ENCODE assay signal across 10 cellular contexts in the genomic region with DNA sequence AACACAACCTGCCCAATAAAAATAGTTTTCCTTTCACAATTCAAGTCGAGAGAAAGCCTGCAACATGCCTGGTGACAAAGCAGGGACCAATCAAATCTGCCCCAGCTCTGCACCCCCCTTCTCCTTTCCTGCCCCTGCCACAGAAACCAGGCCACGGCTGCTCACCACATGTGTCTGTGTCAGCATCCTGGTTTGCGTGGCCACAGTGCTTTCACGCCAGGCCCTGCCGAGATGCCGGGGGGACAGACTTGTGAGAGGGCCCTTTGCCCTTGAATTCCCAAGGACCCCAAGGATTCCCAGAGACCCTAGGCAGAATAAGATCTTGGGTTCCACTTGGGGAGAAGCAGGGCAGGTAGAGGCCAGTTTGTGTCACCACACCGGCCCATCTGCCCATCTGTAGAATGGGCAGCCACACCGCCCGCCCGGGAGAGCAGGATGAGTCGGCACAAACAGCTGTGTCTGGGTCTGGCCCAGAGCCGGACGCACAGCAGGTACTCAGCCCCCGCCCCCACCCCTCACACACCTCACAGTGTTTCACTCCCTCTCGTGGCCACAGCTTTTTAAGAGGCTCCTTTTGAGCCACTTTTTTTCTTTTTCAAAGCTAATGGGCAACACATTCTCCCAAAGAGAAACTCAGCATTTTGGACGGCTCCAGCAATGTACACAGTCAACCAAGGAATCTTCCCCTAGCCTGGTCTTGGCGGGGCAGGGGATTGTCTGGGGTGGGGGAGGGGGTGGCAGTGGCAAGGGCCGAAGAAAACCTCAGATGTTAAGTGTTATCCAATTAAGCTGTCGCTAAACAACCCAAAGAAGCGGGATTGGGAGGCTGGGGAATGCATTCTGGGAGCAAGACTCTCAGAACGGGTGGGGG. TPM values are rescaled to one million over a fixed set of nuclear protein-coding genes. Genes with fewer than 3 reads are reported as not detected.
DNase-seq lines count a peak whose midpoint lies in the region; ATAC-seq and TF ChIP-seq lines count a peak whose summit lies in the region.
"Had no signal": no experiment of that assay in that cellular context is flagged by ENCODE, and none has a peak within 500 bp of the region (broad histone marks: within the 10 kb centered on the region; RNA-seq: fewer than 3 reads in every experiment).

No MANE protein-coding gene starts in this region.

- ATAC-seq in HG03175 (IDR thresholded peaks at IDR 0.05; ENCODE audit: unreplicated experiment): no peak
- ATAC-seq: A549 had no signal

- peak overlapping the region; percentile 83 for H3K4me3 Mint-ChIP-seq in activated naive CD4-positive, alpha-beta T cell treated with anti-CD3 and anti-CD28 coated beads, Interleukin-2, amount 50 U/mL, for 24 hours
- H3K4me3 Mint-ChIP-seq in nephron progenitor cell (peak overlapping the region; percentile 73), type B pancreatic cell (peak overlapping the region; percentile 65)

- H3K27me3 Mint-ChIP-seq in activated naive CD4-positive, alpha-beta T cell treated with anti-CD3 and anti-CD28 coated beads, Interleukin-2, amount 50 U/mL, for 24 hours: no peaks in the 10 kb centered on the region
- H3K27me3 Mint-ChIP-seq in nephron progenitor cell (ENCODE audit: low read depth, poor library complexity) (peaks cover 23% of the 10 kb centered on the region), type B pancreatic cell (no peaks in the 10 kb centered on the region)

- peak overlapping the region; percentile 100 for H3K27ac Mint-ChIP-seq in activated naive CD4-positive, alpha-beta T cell treated with anti-CD3 and anti-CD28 coated beads, Interleukin-2, amount 50 U/mL, for 24 hours
- H3K27ac Mint-ChIP-seq in nephron progenitor cell (no peak overlapping the region), type B pancreatic cell (peak overlapping the region; percentile 21)

- peak; percentile 44 to 68 for DNase-seq in NCI-H524 (lab: John Stamatoyannopoulos, UW)
- no peak for DNase-seq in NCI-H524 treated with DMSO at 0.1 percent for 48 hours (lab: John Stamatoyannopoulos, UW)
- DNase-seq in nephron progenitor cell: no peak
- no peak for DNase-seq in type B pancreatic cell (ENCODE audit: extremely low spot score, unreplicated experiment)
- no peak for DNase-seq in germinal center (ENCODE audit: low spot score)
- DNase-seq in epidermal melanocyte (ENCODE audit: insufficient read length, low spot score): no peak
- DNase-seq: nucleus accumbens had no signal

- H3K9me3 Mint-ChIP-seq in activated naive CD4-positive, alpha-beta T cell treated with anti-CD3 and anti-CD28 coated beads, Interleukin-2, amount 50 U/mL, for 24 hours: no peaks in the 10 kb centered on the region
- H3K9me3 Mint-ChIP-seq in nephron progenitor cell: no peaks in the 10 kb centered on the region
- no peaks in the 10 kb centered on the region for H3K9me3 Mint-ChIP-seq in type B pancreatic cell

- H3K4me1 Mint-ChIP-seq in activated naive CD4-positive, alpha-beta T cell treated with anti-CD3 and anti-CD28 coated beads, Interleukin-2, amount 50 U/mL, for 24 hours: peaks cover 90% of the 10 kb centered on the region
- H3K4me1 Mint-ChIP-seq in nephron progenitor cell (peaks cover 76% of the 10 kb centered on the region), type B pancreatic cell (ENCODE audit: unreplicated experiment) (peaks cover 59% of the 10 kb centered on the region)

- TF ChIP-seq CTCF in nephron progenitor cell (IDR thresholded peaks at IDR 0.05): no peak
- peak; percentile 33 for TF ChIP-seq CTCF in type B pancreatic cell (conservative IDR thresholded peaks at IDR 0.05)

- peaks cover 8% of the 10 kb centered on the region for H3K36me3 Mint-ChIP-seq in activated naive CD4-positive, alpha-beta T cell treated with anti-CD3 and anti-CD28 coated beads, Interleukin-2, amount 50 U/mL, for 24 hours
- H3K36me3 Mint-ChIP-seq in nephron progenitor cell (ENCODE audit: low read depth) (peaks cover 4% of the 10 kb centered on the region), type B pancreatic cell (peaks cover 14% of the 10 kb centered on the region)

RNA-seq across cellular contexts. Expression of a gene that starts 41.5 kb away (rescaled TPM):
- 11.4 and 32.0 TPM in 2 replicates for total RNA-seq in type B pancreatic cell (ENCODE audit: low replicate concordance)

Comparison
In these comparisons a context has a peak if more than half of its experiments do, and no peak if none do; other contexts are left out.
1. DNase-seq: peak in NCI-H524 (2 of 2); none in NCI-H524 treated with DMSO at 0.1 percent for 48 hours (single experiment), nephron progenitor cell (single experiment), type B pancreatic cell (single experiment), germinal center (single experiment) and epidermal melanocyte (single experiment).
2. Peak in every context shown above with its lines, with median percentiles within 50 percentile points of each other: H3K4me3 Mint-ChIP-seq.